In genomic region chr16:20673882-20674683, GRCh38 we compare ENCODE assay signal across 1 cellular context.
TF ChIP-seq lines count a peak whose summit lies in the region.

No MANE protein-coding gene starts in this region.

TF ChIP-seq in GM12878, 131 proteins besides CTCF, POLR2A, EP300 and RAD21:
- no peak for TF ChIP-seq ZNF592 (IDR thresholded peaks at IDR 0.05)
- TF ChIP-seq SMAD1 (IDR thresholded peaks at IDR 0.05; ENCODE audit: low read depth, partially characterized antibody) = no peak
- TF ChIP-seq SP1 (IDR thresholded peaks at IDR 0.05; ENCODE audit: low read depth, low read length) = no peak
- no peak for TF ChIP-seq E4F1 (IDR thresholded peaks at IDR 0.05; ENCODE audit: borderline replicate concordance, partially characterized antibody)
- TF ChIP-seq IKZF2 (IDR thresholded peaks at IDR 0.05) = 0 out of 4 replicates have a peak, but pooled peaks have one; percentile 16 to 33
- TF ChIP-seq ATF7 (IDR thresholded peaks at IDR 0.05; ENCODE audit: low read depth) = peak; percentile 92
- no peak for TF ChIP-seq NFIC (IDR thresholded peaks at IDR 0.05; ENCODE audit: low read depth, low read length)
- TF ChIP-seq KDM1A (IDR thresholded peaks at IDR 0.05; ENCODE audit: borderline replicate concordance) = no peak
- TF ChIP-seq BHLHE40 (IDR thresholded peaks at IDR 0.05; ENCODE audit: borderline replicate concordance in 1 of 2, low read depth in 2 of 2, low read length in 1 of 2) = no peak
- no peak for TF ChIP-seq SKIL (IDR thresholded peaks at IDR 0.05; ENCODE audit: low read depth, poor library complexity, severe bottlenecking)
- TF ChIP-seq IKZF1 (conservative IDR thresholded peaks at IDR 0.05) = peak; percentile 29; the same call in 1 of the 2 replicates
- no peak for TF ChIP-seq SUPT20H (IDR thresholded peaks at IDR 0.05; ENCODE audit: borderline replicate concordance, control insufficient read depth, low read depth, low read length)
- no peak for TF ChIP-seq STAT1 (conservative IDR thresholded peaks at IDR 0.05)
- no peak for TF ChIP-seq EGR1 (IDR thresholded peaks at IDR 0.05; ENCODE audit: borderline replicate concordance in 1 of 2, low read depth in 2 of 2, low read length in 2 of 2)
- TF ChIP-seq TCF3 (IDR thresholded peaks at IDR 0.05; ENCODE audit: borderline replicate concordance, insufficient read depth, low read depth, low read length) = no peak
- 0 out of 2 replicates have a peak, but pooled peaks have one; percentile 41 for TF ChIP-seq NR2F1 (conservative IDR thresholded peaks at IDR 0.05)
- TF ChIP-seq RUNX3 (IDR thresholded peaks at IDR 0.05; ENCODE audit: low read length) = no peak
